In the genomic region with DNA sequence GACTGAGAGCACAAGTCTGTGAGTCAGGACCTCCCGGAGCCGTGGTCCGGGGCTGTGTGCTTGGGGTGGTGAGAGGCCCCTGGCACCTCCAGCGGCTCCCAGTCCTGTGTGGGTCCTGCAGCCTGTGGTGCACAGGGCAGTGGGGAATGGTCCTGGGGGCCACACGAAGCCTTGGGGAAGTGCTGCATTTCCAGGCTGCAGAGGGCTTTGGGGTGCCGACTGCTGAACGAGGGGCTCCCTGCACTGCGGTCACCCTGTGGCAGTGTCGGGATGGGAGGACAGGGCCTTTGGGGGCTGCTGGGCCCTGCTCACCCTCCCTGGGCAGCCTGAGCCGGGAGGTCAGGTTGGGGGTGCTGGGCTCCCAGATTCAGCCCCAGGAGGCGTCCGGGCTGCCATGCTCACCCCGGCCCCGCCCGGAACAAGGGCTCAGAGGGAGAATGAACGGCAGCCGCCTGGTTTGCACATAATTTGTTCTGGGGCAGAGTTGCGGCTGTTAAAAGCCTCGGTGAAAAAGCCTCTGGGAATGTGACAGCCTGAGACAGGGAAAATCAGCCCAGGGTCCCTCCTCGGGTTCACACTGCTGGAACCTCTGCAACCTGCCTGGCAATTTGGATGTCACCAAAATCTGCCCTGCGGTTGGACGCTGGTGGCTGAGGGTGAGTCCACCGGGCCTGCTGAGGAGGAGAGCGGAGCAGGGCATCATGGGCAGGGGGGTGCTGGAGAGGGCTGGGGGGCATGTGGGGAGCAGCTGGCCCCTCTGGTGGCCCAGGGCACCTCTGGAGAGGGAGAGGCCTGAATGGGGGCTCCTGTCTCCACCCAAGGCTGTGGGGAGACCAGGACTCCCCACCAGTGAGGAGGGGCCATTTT, we compare ENCODE assay signal across 29 cellular contexts.
DNase-seq lines count a peak whose midpoint lies in the region; ATAC-seq, FAIRE-seq and TF ChIP-seq lines count a peak whose summit lies in the region.
"Had no signal": no experiment of that assay in that cellular context is flagged by ENCODE, and none has a peak within 500 bp of the region (broad histone marks: within the 10 kb centered on the region; RNA-seq: fewer than 3 reads in every experiment).

No MANE protein-coding gene starts in this region.

- no peak for TF ChIP-seq CTCF in kidney (IDR thresholded peaks at IDR 0.05; ENCODE audit: borderline replicate concordance, extremely low read depth, insufficient read depth)
- TF ChIP-seq CTCF in upper lobe of right lung (IDR thresholded peaks at IDR 0.05): no peak

- H2AK5ac ChIP-seq in neuronal stem cell (ENCODE audit: low read depth, low read length): no peak overlapping the region

- H3K4me1 ChIP-seq in kidney (ENCODE audit: control insufficient read depth in 1 of 2, insufficient read depth in 1 of 2, low read depth in 1 of 2, low read length in 2 of 2) (no peaks in the 10 kb centered on the region), neuronal stem cell (ENCODE audit: control insufficient read depth in 2 of 2, insufficient read depth in 1 of 2, low read depth in 1 of 2, low read length in 2 of 2) (no peaks in the 10 kb centered on the region), upper lobe of right lung (no peaks in the 10 kb centered on the region)
- H3K4me1 ChIP-seq: adrenal gland, heart left ventricle, testis had no signal

- H3K36me3 ChIP-seq in kidney (ENCODE audit: control insufficient read depth in 1 of 2, insufficient read depth in 2 of 2, low read length in 2 of 2) (no peaks in the 10 kb centered on the region), neuronal stem cell (replicated peaks in 1 of 2; ENCODE audit: control insufficient read depth in 2 of 2, insufficient read depth in 2 of 2, low read length in 2 of 2) (no peaks in the 10 kb centered on the region), upper lobe of right lung (no peaks in the 10 kb centered on the region)
- H3K36me3 ChIP-seq: adrenal gland, heart left ventricle, MG63 had no signal

- DNase-seq in cardiac septum (ENCODE audit: low spot score) (peak; percentile 67), left cardiac atrium (no peak), kidney (peak; percentile 63), neuronal stem cell (ENCODE audit: low spot score) (no peak), upper lobe of right lung (peak; percentile 55)
- DNase-seq: activated gamma-delta T cell; effector CD8-positive, alpha-beta T cell; erythroblast; HFFc6; MG63; midbrain; NCI-H1417; NCI-H2081; NCI-H226; NCI-H748 treated with DMSO at 0.1 percent for 48 hours; Right ventricle myocardium superior; stimulated activated CD4-positive, alpha-beta T cell treated with anti-CD3 and anti-CD28 coated beads, Interleukin-1b, Interleukin-23, amount 100 ng/mL, for 48 hours; T1000 had no signal

- H3K27ac ChIP-seq in kidney (ENCODE audit: low read depth in 2 of 2, low read length in 2 of 2): no peak overlapping the region
- no peak overlapping the region for H3K27ac ChIP-seq in neuronal stem cell (replicated peaks; ENCODE audit: low read length)
- H3K27ac ChIP-seq in upper lobe of right lung: no peak overlapping the region
- H3K27ac ChIP-seq: C4-2B, heart left ventricle, skin epidermis, testis had no signal

- H3K14ac ChIP-seq in neuronal stem cell (ENCODE audit: low read length): peak overlapping the region; percentile 82

- WGBS in neuronal stem cell (ENCODE audit: extremely low coverage in 2 of 2, insufficient read length in 2 of 2, insufficient replicate concordance in 1 of 2), 2 donors: no CpG with 5 or more reads among the region's 24 CpGs

- ATAC-seq in left cardiac atrium: no peak
- no peak for ATAC-seq in upper lobe of right lung
- no peak for ATAC-seq in HG03039 (IDR thresholded peaks at IDR 0.05; ENCODE audit: unreplicated experiment)
- no peak for ATAC-seq in HG02678 (IDR thresholded peaks at IDR 0.05; ENCODE audit: unreplicated experiment)
- no peak for ATAC-seq in HG03025 (IDR thresholded peaks at IDR 0.05; ENCODE audit: low FRiP score, unreplicated experiment)
- ATAC-seq: K562, WTC11 had no signal

- H3K9ac ChIP-seq in kidney (ENCODE audit: low read length in 2 of 2): no peak overlapping the region
- peak overlapping the region; percentile 63 for H3K9ac ChIP-seq in neuronal stem cell (ENCODE audit: low read depth, low read length, poor library complexity)

- no peak overlapping the region for H3K4me2 ChIP-seq in neuronal stem cell (ENCODE audit: insufficient read depth, low read length, poor library complexity, severe bottlenecking)

- no peak overlapping the region for H2BK12ac ChIP-seq in neuronal stem cell (ENCODE audit: low read length)

- no peak overlapping the region for H3K23ac ChIP-seq in neuronal stem cell (ENCODE audit: low read depth, low read length, poor library complexity)

- peak overlapping the region; percentile 89 for H3K18ac ChIP-seq in neuronal stem cell (ENCODE audit: low read length)

- intact Hi-C loops in cardiac septum (cut with DNase I) (no loop called here), left cardiac atrium (cut with DNase I) (no loop called here), kidney (cut with DNase I) (no loop called here), upper lobe of right lung (cut with DNase I) (no loop called here)

- H4K91ac ChIP-seq in neuronal stem cell (ENCODE audit: low read depth, low read length, poor library complexity): no peak overlapping the region

- no peaks in the 10 kb centered on the region for H3K79me1 ChIP-seq in neuronal stem cell (ENCODE audit: low read depth, low read length)

- H2BK15ac ChIP-seq in neuronal stem cell (ENCODE audit: low read length): peak overlapping the region; percentile 75

- H3K9me3 ChIP-seq in kidney (ENCODE audit: control insufficient read depth in 1 of 2, low read length in 2 of 2) (peaks cover 0 to 13% of the 10 kb centered on the region in 2 donors), neuronal stem cell (replicated peaks in 1 of 2; ENCODE audit: control insufficient read depth in 2 of 2, insufficient read depth in 1 of 2, low read depth in 1 of 2, low read length in 2 of 2) (peaks cover 8 to 9% of the 10 kb centered on the region in 2 donors), upper lobe of right lung (peaks cover 9% of the 10 kb centered on the region)
- H3K9me3 ChIP-seq: adrenal gland, testis had no signal

- H3K27me3 ChIP-seq in neuronal stem cell (ENCODE audit: control insufficient read depth in 3 of 3, insufficient read depth in 3 of 3, low read depth in 1 of 3, low read length in 3 of 3): no peaks in the 10 kb centered on the region
- no peaks in the 10 kb centered on the region for H3K27me3 ChIP-seq in upper lobe of right lung
- H3K27me3 ChIP-seq: adrenal gland, heart left ventricle, MG63, testis had no signal

- H2BK120ac ChIP-seq in neuronal stem cell (ENCODE audit: low read depth, low read length): no peak overlapping the region

- H2BK5ac ChIP-seq in neuronal stem cell (ENCODE audit: low read length): no peak overlapping the region

- H2AFZ ChIP-seq in neuronal stem cell (ENCODE audit: low read length): no peak overlapping the region

- no peak overlapping the region for H4K8ac ChIP-seq in neuronal stem cell (ENCODE audit: low read depth, low read length)

- peak overlapping the region; percentile 37 for H3K4ac ChIP-seq in neuronal stem cell (ENCODE audit: low read length)

- no peak for FAIRE-seq in kidney (lab: Jason Lieb, UNC)
- FAIRE-seq: D721Med, K562 had no signal

- H3K4me3 ChIP-seq in kidney (ENCODE audit: low read length in 2 of 2) (no peak overlapping the region), neuronal stem cell (ENCODE audit: low read length in 2 of 2) (peak overlapping the region in 1 of 2 donors; percentile 38), upper lobe of right lung (no peak overlapping the region)
- H3K4me3 ChIP-seq: adrenal gland, heart left ventricle, K562, MG63, skin epidermis, testis had no signal

Comparison
In these comparisons a context has a peak if more than half of its experiments do, and no peak if none do; other contexts are left out.
1. DNase-seq: peak in cardiac septum (single experiment), kidney (single experiment) and upper lobe of right lung (single experiment); none in left cardiac atrium (single experiment) and neuronal stem cell (single experiment).